16 cellular contexts compared by ENCODE assay signal in the genomic region with DNA sequence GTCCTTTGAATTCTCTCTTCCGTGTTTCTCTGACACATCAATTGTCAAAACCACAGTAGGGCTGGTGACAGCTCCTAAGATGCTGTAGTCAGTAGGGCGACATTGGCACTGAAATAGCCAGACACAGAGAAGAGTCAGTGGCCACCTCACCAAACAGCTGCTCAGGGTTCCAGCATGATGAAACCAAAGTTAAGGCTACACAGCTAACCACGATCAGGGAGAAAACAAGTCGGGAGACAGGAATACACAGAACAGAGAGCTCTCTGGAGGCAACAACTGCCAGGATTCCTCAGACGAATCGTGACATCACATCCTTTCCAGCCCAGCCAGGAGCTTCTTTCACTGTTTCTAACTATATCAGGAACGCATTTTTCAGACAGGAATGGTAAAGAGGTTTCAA.
DNase-seq lines count a peak whose midpoint lies in the region; ATAC-seq and TF ChIP-seq lines count a peak whose summit lies in the region.
"Had no signal": no experiment of that assay in that cellular context is flagged by ENCODE, and none has a peak within 500 bp of the region (broad histone marks: within the 10 kb centered on the region; RNA-seq: fewer than 3 reads in every experiment).

No MANE protein-coding gene starts in this region.

- H3K27ac ChIP-seq in SJCRH30 (peak overlapping the region; percentile 65), neuronal stem cell (replicated peaks; ENCODE audit: low read length) (no peak overlapping the region), esophagus squamous epithelium (no peak overlapping the region)

- H2BK12ac ChIP-seq in neuronal stem cell (ENCODE audit: low read length), result no peak overlapping the region

- H3K36me3 ChIP-seq in SJCRH30 (no peaks in the 10 kb centered on the region), neuronal stem cell (replicated peaks in 1 of 2; ENCODE audit: control insufficient read depth in 2 of 2, insufficient read depth in 2 of 2, low read length in 2 of 2) (no peaks in the 10 kb centered on the region), esophagus squamous epithelium (no peaks in the 10 kb centered on the region)

- intact Hi-C loops in esophagus squamous epithelium (cut with DNase I), result no loop called here

- no peak overlapping the region for H3K18ac ChIP-seq in neuronal stem cell (ENCODE audit: low read length)

- H2BK5ac ChIP-seq in neuronal stem cell (ENCODE audit: low read length), result no peak overlapping the region

- H3K4me1 ChIP-seq in SJCRH30 (peaks cover 12% of the 10 kb centered on the region), neuronal stem cell (ENCODE audit: control insufficient read depth in 2 of 2, insufficient read depth in 1 of 2, low read depth in 1 of 2, low read length in 2 of 2) (no peaks in the 10 kb centered on the region), esophagus squamous epithelium (no peaks in the 10 kb centered on the region)

- H4K91ac ChIP-seq in neuronal stem cell (ENCODE audit: low read depth, low read length, poor library complexity), result no peak overlapping the region

- no peak overlapping the region for H2BK120ac ChIP-seq in neuronal stem cell (ENCODE audit: low read depth, low read length)

- H4K8ac ChIP-seq in neuronal stem cell (ENCODE audit: low read depth, low read length), result no peak overlapping the region

- no peak overlapping the region for H2AK5ac ChIP-seq in neuronal stem cell (ENCODE audit: low read depth, low read length)

- no CpG with 5 or more reads among the region's 7 CpGs for WGBS in neuronal stem cell (ENCODE audit: extremely low coverage in 2 of 2, insufficient read length in 2 of 2, insufficient replicate concordance in 1 of 2), 2 donors
- 59 to 72% methylated on average over 7 of the region's 7 CpGs for WGBS in esophagus squamous epithelium, 2 donors

- TF ChIP-seq CTCF in cardiac fibroblast (IDR thresholded peaks at IDR 0.05; ENCODE audit: low read depth, low read length) (no peak), esophagus squamous epithelium (IDR thresholded peaks at IDR 0.05) (no peak)

- no peak overlapping the region for H3K9ac ChIP-seq in neuronal stem cell (ENCODE audit: low read depth, low read length, poor library complexity)

- no peaks in the 10 kb centered on the region for H3K79me1 ChIP-seq in neuronal stem cell (ENCODE audit: low read depth, low read length)

- H3K4me3 ChIP-seq in SJCRH30, result peak overlapping the region; percentile 26
- no peak overlapping the region for H3K4me3 ChIP-seq in cardiac fibroblast (replicated peaks in 1 of 2; ENCODE audit: low read depth in 2 of 2, low read length in 2 of 2)
- no peak overlapping the region for H3K4me3 ChIP-seq in neuronal stem cell (ENCODE audit: low read length in 2 of 2)
- no peak overlapping the region for H3K4me3 ChIP-seq in esophagus squamous epithelium

- no peak overlapping the region for H3K23ac ChIP-seq in neuronal stem cell (ENCODE audit: low read depth, low read length, poor library complexity)

- in situ Hi-C loops in KBM-7 (cut with MboI; ENCODE audit: low pct_unique_long_range_greater_than_20kb, low sequenced_read_pairs), result no loop called here

- peak overlapping the region; percentile 15 for H2AFZ ChIP-seq in neuronal stem cell (ENCODE audit: low read length)

- DNase-seq in ELR (ENCODE audit: low read depth) (peak; percentile 5), SJCRH30 (peak; percentile 56 to 84), cardiac fibroblast (ENCODE audit: low read depth in 2 of 2) (peak; percentile 8 to 40), neuronal stem cell (ENCODE audit: low spot score) (no peak), KBM-7 (no peak), esophagus squamous epithelium (lab: John Stamatoyannopoulos, UW) (no peak)
- DNase-seq: ACHN; C1 segment of cervical spinal cord; Calu3; CD4-positive, alpha-beta T cell; DMS79; GDM1; H7 had no signal

- H3K27me3 ChIP-seq in SJCRH30, result 0 out of 2 replicates have a peak, but pooled peaks cover 3% of the 10 kb centered on the region
- no peaks in the 10 kb centered on the region for H3K27me3 ChIP-seq in neuronal stem cell (ENCODE audit: control insufficient read depth in 3 of 3, insufficient read depth in 3 of 3, low read depth in 1 of 3, low read length in 3 of 3)
- no peaks in the 10 kb centered on the region for H3K27me3 ChIP-seq in esophagus squamous epithelium

- H2BK15ac ChIP-seq in neuronal stem cell (ENCODE audit: low read length), result no peak overlapping the region

- no peak overlapping the region for H3K14ac ChIP-seq in neuronal stem cell (ENCODE audit: low read length)

- no peak for ATAC-seq in GM18870 (IDR thresholded peaks at IDR 0.05; ENCODE audit: unreplicated experiment)
- no peak for ATAC-seq in HG03039 (IDR thresholded peaks at IDR 0.05; ENCODE audit: unreplicated experiment)
- ATAC-seq: HepG2 had no signal

- no peak overlapping the region for H3K4me2 ChIP-seq in neuronal stem cell (ENCODE audit: insufficient read depth, low read length, poor library complexity, severe bottlenecking)

- no peak for TF ChIP-seq POLR2A in esophagus squamous epithelium (IDR thresholded peaks at IDR 0.05)

- H3K4ac ChIP-seq in neuronal stem cell (ENCODE audit: low read length), result no peak overlapping the region

- H3K9me3 ChIP-seq in SJCRH30 (replicated peaks) (no peaks in the 10 kb centered on the region), neuronal stem cell (replicated peaks in 1 of 2; ENCODE audit: control insufficient read depth in 2 of 2, insufficient read depth in 1 of 2, low read depth in 1 of 2, low read length in 2 of 2) (peaks cover 0 to 3% of the 10 kb centered on the region in 2 donors), esophagus squamous epithelium (no peaks in the 10 kb centered on the region)

Comparison
In these comparisons a context has a peak if more than half of its experiments do, and no peak if none do; other contexts are left out.
1. DNase-seq: peak in ELR (single experiment), SJCRH30 (2 of 2) and cardiac fibroblast (2 of 2); none in neuronal stem cell (single experiment), KBM-7 (single experiment) and esophagus squamous epithelium (single experiment).